In genomic region chr16:71893888-71894228, GRCh38 we compare ENCODE assay signal across 8 cellular contexts. TPM values are rescaled to one million over a fixed set of nuclear protein-coding genes. Genes with fewer than 3 reads are reported as not detected.
DNase-seq lines count a peak whose midpoint lies in the region; ATAC-seq, FAIRE-seq and TF ChIP-seq lines count a peak whose summit lies in the region.

No MANE protein-coding gene starts in this region.

- no peak for FAIRE-seq in astrocyte (lab: Jason Lieb, UNC)

- in situ Hi-C loops in transverse colon (cut with MboI; ENCODE audit: low pct_ligation_motif_present in 1 of 4, low pct_unique_long_range_greater_than_20kb in 1 of 4, low sequenced_read_pairs in 3 of 4), result no loop called here

- H3K27ac ChIP-seq in astrocyte (ENCODE audit: low read depth, low read length) (peak overlapping the region; percentile 24), lower lobe of right lung (peak overlapping the region; percentile 94), transverse colon (peak overlapping the region; percentile 98 to 99 (median 98))

- H4K20me1 ChIP-seq in astrocyte (ENCODE audit: insufficient read depth, low read length), result peaks cover 29% of the 10 kb centered on the region

- H3K36me3 ChIP-seq in astrocyte (ENCODE audit: insufficient read depth, low read length) (no peaks in the 10 kb centered on the region), lower lobe of right lung (no peaks in the 10 kb centered on the region), transverse colon (no peaks in the 10 kb centered on the region)

- H3K9me3 ChIP-seq in astrocyte (ENCODE audit: insufficient read depth, low read depth, low read length) (no peaks in the 10 kb centered on the region), lower lobe of right lung (no peaks in the 10 kb centered on the region), transverse colon (no peaks in the 10 kb centered on the region)

- peaks cover 13% of the 10 kb centered on the region for H3K4me1 ChIP-seq in astrocyte (ENCODE audit: insufficient read depth, low read length)
- H3K4me1 ChIP-seq in lower lobe of right lung, result peaks cover 32% of the 10 kb centered on the region
- peaks cover 12 to 41% (median 29%) of the 10 kb centered on the region in 4 donors for H3K4me1 ChIP-seq in transverse colon

- no peak for TF ChIP-seq POLR2A in transverse colon (IDR thresholded peaks at IDR 0.05)

- TF ChIP-seq CTCF in astrocyte (IDR thresholded peaks at IDR 0.05; ENCODE audit: insufficient read depth, low read depth, low read length) (no peak), lower lobe of right lung (IDR thresholded peaks at IDR 0.05) (no peak), transverse colon (IDR thresholded peaks at IDR 0.05) (no peak)

- H3K9me3 Mint-ChIP-seq in activated naive CD4-positive, alpha-beta T cell treated with anti-CD3 and anti-CD28 coated beads for 36 hours, result no peaks in the 10 kb centered on the region
- H3K9me3 Mint-ChIP-seq in astrocyte (ENCODE audit: unreplicated experiment), result no peaks in the 10 kb centered on the region

- H3K4me3 ChIP-seq in astrocyte (ENCODE audit: insufficient read depth, low read depth, low read length) (peak overlapping the region; percentile 90), lower lobe of right lung (peak overlapping the region; percentile 94), transverse colon (peak overlapping the region; percentile 48 to 92 (median 90))

- no peak for DNase-seq in activated naive CD4-positive, alpha-beta T cell treated with anti-CD3 and anti-CD28 coated beads for 36 hours
- DNase-seq in activated naive CD4-positive, alpha-beta T cell (lab: John Stamatoyannopoulos, UW), result no peak
- DNase-seq in astrocyte (ENCODE audit: low read depth) (no peak), lower lobe of right lung (no peak), transverse colon (no peak), HCEC 1CT (no peak), amniotic stem cell (lab: John Stamatoyannopoulos, UW) (no peak)

- peak overlapping the region; percentile 96 for H3K27ac Mint-ChIP-seq in activated naive CD4-positive, alpha-beta T cell treated with anti-CD3 and anti-CD28 coated beads for 36 hours
- H3K27ac Mint-ChIP-seq in astrocyte (ENCODE audit: unreplicated experiment), result peak overlapping the region; percentile 98

- WGBS in transverse colon (ENCODE audit: low coverage in 1 of 2), 2 donors, result 37 to 50% methylated on average over 2 to 7 of the region's 7 CpGs

- no peak for TF ChIP-seq EP300 in transverse colon (IDR thresholded peaks at IDR 0.05; ENCODE audit: low read depth)

- H3K9ac ChIP-seq in astrocyte (ENCODE audit: low read length), result peak overlapping the region; percentile 97

- ATAC-seq in lower lobe of right lung, result no peak
- ATAC-seq in GM18519 (IDR thresholded peaks at IDR 0.05; ENCODE audit: low FRiP score, unreplicated experiment), result no peak

- peaks cover 9% of the 10 kb centered on the region for H3K36me3 Mint-ChIP-seq in activated naive CD4-positive, alpha-beta T cell treated with anti-CD3 and anti-CD28 coated beads for 36 hours (ENCODE audit: low read depth)
- peaks cover 2% of the 10 kb centered on the region for H3K36me3 Mint-ChIP-seq in astrocyte (ENCODE audit: low read depth, unreplicated experiment)

- peaks cover 23% of the 10 kb centered on the region for H3K4me1 Mint-ChIP-seq in activated naive CD4-positive, alpha-beta T cell treated with anti-CD3 and anti-CD28 coated beads for 36 hours (ENCODE audit: low read depth)
- peaks cover 2% of the 10 kb centered on the region for H3K4me1 Mint-ChIP-seq in astrocyte (ENCODE audit: low read depth, unreplicated experiment)

- H3K4me2 ChIP-seq in astrocyte (ENCODE audit: low read length), result peak overlapping the region; percentile 90

- H3K79me2 ChIP-seq in astrocyte (ENCODE audit: insufficient read depth, low read length), result peaks cover 36% of the 10 kb centered on the region

- CTCF ChIA-PET in activated naive CD4-positive, alpha-beta T cell treated with anti-CD3 and anti-CD28 coated beads for 36 hours (lab: Charles Lee), result interaction anchor here (0.6 to 3.2 kb wide), 3 partner anchors 7 to 248 kb away, joined by 4 to 24 read pairs (median 7); partner anchors contain the start of gene ZNF821

- no peaks in the 10 kb centered on the region for H3K27me3 Mint-ChIP-seq in activated naive CD4-positive, alpha-beta T cell treated with anti-CD3 and anti-CD28 coated beads for 36 hours (ENCODE audit: low read depth)
- no peaks in the 10 kb centered on the region for H3K27me3 Mint-ChIP-seq in astrocyte (ENCODE audit: low read depth, unreplicated experiment)

- peak overlapping the region; percentile 85 for H2AFZ ChIP-seq in astrocyte (ENCODE audit: low read depth, low read length)

- H3K27me3 ChIP-seq in astrocyte (ENCODE audit: insufficient read depth, low read length) (no peaks in the 10 kb centered on the region), lower lobe of right lung (ENCODE audit: low read depth) (no peaks in the 10 kb centered on the region), transverse colon (no peaks in the 10 kb centered on the region)

- intact Hi-C loops in activated naive CD4-positive, alpha-beta T cell treated with anti-CD3 and anti-CD28 coated beads for 36 hours (cut with micrococcal nuclease), result loop anchor here (2.0 to 10.0 kb wide), 3 partner anchors 13 to 409 kb away; partner anchors contain the start of gene ZNF19
- intact Hi-C loops in lower lobe of right lung (cut with DNase I) (no loop called here), transverse colon (cut with DNase I; ENCODE audit: low total_unique reads) (loop anchor here (10.0 kb wide), 1 partner anchor 169 kb away; the partner anchor contains the start of gene PHLPP2)

- peak overlapping the region; percentile 97 for H3K4me3 Mint-ChIP-seq in activated naive CD4-positive, alpha-beta T cell treated with anti-CD3 and anti-CD28 coated beads for 36 hours
- H3K4me3 Mint-ChIP-seq in astrocyte (ENCODE audit: unreplicated experiment), result peak overlapping the region; percentile 100

RNA-seq across cellular contexts. Expression of gene IST1, which starts 1.5 kb away (rescaled TPM):
- 100 to 1,000 TPM; 196 to 203 TPM for total RNA-seq in activated naive CD4-positive, alpha-beta T cell treated with anti-CD3 and anti-CD28 coated beads for 36 hours
- total RNA-seq in astrocyte (232 and 241 TPM in 2 replicates), lower lobe of right lung (200 TPM), transverse colon (100 to 1,000 TPM; 200 to 303 (median 257) TPM)

RNA-seq across cellular contexts. Expression of gene ZNF821, which starts 9.9 kb away (rescaled TPM):
- 1 to 10 TPM; 5.9 TPM for total RNA-seq in activated naive CD4-positive, alpha-beta T cell treated with anti-CD3 and anti-CD28 coated beads for 36 hours
- total RNA-seq in astrocyte (9.3 and 10.4 TPM in 2 replicates), lower lobe of right lung (8.2 TPM), transverse colon (10 to 100 TPM in 3 of 4 donors, 1 to 10 TPM in 1; 9.4 to 31.6 (median 13.6) TPM)

RNA-seq across cellular contexts. Expression of gene ATXN1L, which starts 48.1 kb away (rescaled TPM):
- total RNA-seq in activated naive CD4-positive, alpha-beta T cell treated with anti-CD3 and anti-CD28 coated beads for 36 hours, result 10 to 100 TPM; 11.3 to 11.9 TPM
- 31.9 and 32.7 TPM in 2 replicates for total RNA-seq in astrocyte
- 29.7 TPM for total RNA-seq in lower lobe of right lung
- 10 to 100 TPM; 16.7 to 33.3 (median 24.1) TPM for total RNA-seq in transverse colon

Comparison
In these comparisons a context has a peak if more than half of its experiments do, and no peak if none do; other contexts are left out.
1. H3K27ac ChIP-seq: peak in every context shown above with its lines; median percentile 98 in transverse colon; 94 in lower lobe of right lung; 24 in astrocyte.